Comparison of ENCODE assay signal across 1 cellular context in the genomic region with DNA sequence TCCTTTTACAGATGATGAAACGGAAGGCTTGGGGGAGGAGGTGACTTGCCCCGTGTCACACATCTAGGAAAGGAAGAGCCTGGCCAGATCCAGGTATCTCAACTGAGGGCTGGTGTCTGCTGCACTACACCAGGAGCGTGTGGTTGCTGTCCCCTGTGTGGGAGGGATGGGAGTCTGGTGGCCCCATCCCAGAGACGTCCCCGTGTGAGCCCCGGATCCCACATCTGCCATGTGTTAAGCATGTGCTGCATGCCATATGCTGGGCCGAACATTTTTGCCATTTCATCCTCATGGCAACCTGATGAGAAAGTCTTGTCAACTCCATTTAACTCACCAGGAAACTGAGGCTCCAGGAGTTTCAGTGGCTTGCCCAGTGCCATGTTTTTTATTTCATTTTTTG.
TF ChIP-seq lines count a peak whose summit lies in the region.

No MANE protein-coding gene starts in this region.

TF ChIP-seq in K562, 482 proteins besides CTCF, POLR2A, EP300 and RAD21:
- TF ChIP-seq MGA (IDR thresholded peaks at IDR 0.05), result 0 out of 2 replicates have a peak, but pooled peaks have one; percentile 20
- TF ChIP-seq HDAC3 (IDR thresholded peaks at IDR 0.05; ENCODE audit: borderline replicate concordance, partially characterized antibody), result no peak
- TF ChIP-seq SP2 (IDR thresholded peaks at IDR 0.05; ENCODE audit: extremely low read depth, low read depth, low read length, poor library complexity, severe bottlenecking), result no peak
- no peak for TF ChIP-seq MAX (CRISPR knock-in tag; IDR thresholded peaks at IDR 0.05)
